Comparison of ENCODE assay signal across 27 cellular contexts in genomic region chr17:82394296-82394695, GRCh38. TPM values are rescaled to one million over a fixed set of nuclear protein-coding genes. Genes with fewer than 3 reads are reported as not detected.
"Had no signal": no experiment of that assay in that cellular context is flagged by ENCODE, and none has a peak within 500 bp of the region (broad histone marks: within the 10 kb centered on the region; RNA-seq: fewer than 3 reads in every experiment).

No MANE protein-coding gene starts in this region.

- DNase-seq: activated CD4-positive, alpha-beta memory T cell treated with anti-CD3 and anti-CD28 coated beads, Interleukin-2, amount 10 ng/mL, durations not matched to agents 7 days and 5 days; activated CD4-positive, alpha-beta T cell treated with anti-CD3 and anti-CD28 coated beads, Interleukin-2, amount 50 U/mL, for 1 hour; activated CD4-positive, CD25-positive, alpha-beta regulatory T cell; activated naive CD4-positive, alpha-beta T cell treated with anti-CD3 and anti-CD28 coated beads, Interleukin-2, amount 50 U/mL, for 16 hours; activated naive CD8-positive, alpha-beta T cell treated with anti-CD3 and anti-CD28 coated beads, Interleukin-2, amount 10 ng/mL, durations not matched to agents 7 days and 5 days; adrenal gland; anterior cingulate cortex; caudate nucleus; MG63; MV-4-11; NCI-H1092 treated with DMSO at 0.1 percent for 48 hours; NCI-H1417 treated with DMSO at 0.1 percent for 48 hours; NCI-H1694; NCI-H2029; NCI-H2107; NCI-H510A treated with DMSO at 0.1 percent for 48 hours; NCI-H69; NK-92 treated with Interleukin-12 subunit alpha and Interleukin-12 subunit beta, amount 100 ng/mL, for 24 hours; OCI-M1; Right ventricle myocardium superior; RPMI8226; SJCRH30; SK-N-SH; T-helper 1 cell had no signal

- H3K9ac ChIP-seq: SK-N-SH had no signal

- H3K27ac ChIP-seq: adrenal gland, SJCRH30, VCaP had no signal

- H3K27me3 ChIP-seq: adrenal gland, MG63, SJCRH30 had no signal

- H3K9me3 ChIP-seq: adrenal gland, MG63, SJCRH30, SK-N-SH had no signal

- ATAC-seq: Panc1 had no signal

- H3K4me1 ChIP-seq: adrenal gland had no signal

- H3K4me2 ChIP-seq: SK-N-SH had no signal

- H3K4me3 ChIP-seq: adrenal gland, MG63, SJCRH30 had no signal

RNA-seq across cellular contexts. Expression of gene UTS2R, which starts 22.7 kb away (rescaled TPM):
- total RNA-seq: activated CD4-positive, alpha-beta memory T cell treated with anti-CD3 and anti-CD28 coated beads, Interleukin-2, amount 10 ng/mL, durations not matched to agents 7 days and 5 days; activated CD8-positive, alpha-beta memory T cell treated with anti-CD3 and anti-CD28 coated beads for 36 hours; activated naive CD8-positive, alpha-beta T cell treated with anti-CD3 and anti-CD28 coated beads, Interleukin-2, amount 10 ng/mL, durations not matched to agents 7 days and 5 days; adrenal gland had no signal
- polyA plus RNA-seq: adrenal gland, SK-N-SH had no signal

RNA-seq across cellular contexts. Expression of gene TEX19, which starts 35.2 kb away (rescaled TPM):
- total RNA-seq: activated CD4-positive, alpha-beta memory T cell treated with anti-CD3 and anti-CD28 coated beads, Interleukin-2, amount 10 ng/mL, durations not matched to agents 7 days and 5 days; activated CD8-positive, alpha-beta memory T cell treated with anti-CD3 and anti-CD28 coated beads for 36 hours; activated naive CD8-positive, alpha-beta T cell treated with anti-CD3 and anti-CD28 coated beads, Interleukin-2, amount 10 ng/mL, durations not matched to agents 7 days and 5 days; Right ventricle myocardium superior had no signal
- polyA plus RNA-seq: adrenal gland had no signal
